ENCODE assay signal across 9 cellular contexts in the genomic region with DNA sequence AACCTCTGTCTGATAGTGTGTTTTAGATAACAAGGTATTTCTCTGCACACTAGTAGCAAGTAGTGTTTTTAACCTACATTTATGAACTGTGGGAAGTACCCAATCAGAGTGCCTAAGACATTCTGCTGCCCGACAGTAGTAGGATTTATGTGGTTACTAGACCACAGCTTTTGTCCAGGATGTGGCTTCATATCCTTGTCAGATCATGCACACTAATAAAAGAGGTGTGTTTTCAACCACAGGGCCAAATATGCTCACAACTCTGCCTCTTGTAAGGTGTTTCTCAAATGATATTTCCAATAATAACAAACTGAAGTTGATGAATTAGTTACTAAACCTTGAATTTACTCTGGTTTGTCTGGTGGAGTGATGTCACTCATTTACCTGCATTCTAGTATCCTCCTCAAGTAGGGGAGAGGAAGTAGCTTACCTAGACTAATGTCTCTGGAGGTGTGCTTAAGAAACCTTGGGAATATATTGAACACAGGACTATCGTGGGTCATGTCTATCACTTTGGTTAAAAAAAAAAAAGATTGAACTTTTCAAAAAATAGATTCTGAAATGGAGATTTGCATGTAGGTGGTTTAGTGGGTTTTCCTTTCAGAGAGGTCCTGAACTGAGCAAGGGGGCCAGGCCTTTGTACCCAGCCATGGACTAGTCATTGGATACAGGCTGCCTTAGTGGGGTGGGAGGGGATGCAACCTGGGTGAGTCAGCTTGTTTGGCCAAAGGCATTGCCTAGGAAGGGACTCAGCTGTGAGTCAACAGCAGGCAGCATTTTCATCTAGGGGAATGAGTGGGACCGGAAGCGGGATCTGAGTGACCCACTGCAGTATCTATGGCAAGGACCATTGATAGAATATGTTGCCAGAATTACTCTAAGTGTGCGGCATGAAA. TPM values are rescaled to one million over a fixed set of nuclear protein-coding genes. Genes with fewer than 3 reads are reported as not detected.
DNase-seq lines count a peak whose midpoint lies in the region; ATAC-seq and TF ChIP-seq lines count a peak whose summit lies in the region.
"Had no signal": no experiment of that assay in that cellular context is flagged by ENCODE, and none has a peak within 500 bp of the region (broad histone marks: within the 10 kb centered on the region; RNA-seq: fewer than 3 reads in every experiment).

No MANE protein-coding gene starts in this region.

- H3K27me3 ChIP-seq in mammary epithelial cell (ENCODE audit: insufficient read depth, low read length): no peaks in the 10 kb centered on the region
- H3K27me3 ChIP-seq: dorsolateral prefrontal cortex had no signal

- H3K79me2 ChIP-seq in mammary epithelial cell (ENCODE audit: insufficient read depth, low read length): no peaks in the 10 kb centered on the region

- H3K36me3 ChIP-seq in mammary epithelial cell (ENCODE audit: insufficient read depth, low read length): peaks cover 3% of the 10 kb centered on the region

- in situ Hi-C loops in mammary epithelial cell (cut with MboI; ENCODE audit: low sequenced_read_pairs in 2 of 2): no loop called here

- H3K27ac ChIP-seq in mammary epithelial cell (ENCODE audit: insufficient read depth, low read depth, low read length): peak overlapping the region; percentile 20

- BruUV-seq in mammary epithelial cell (replicated peaks; lab: Mats Ljungman, UMichigan): no TSS peak

- H4K20me1 ChIP-seq in mammary epithelial cell (ENCODE audit: insufficient read depth, low read length): peaks cover 2% of the 10 kb centered on the region

- no peaks in the 10 kb centered on the region for H3K9me3 ChIP-seq in mammary epithelial cell (replicated peaks; ENCODE audit: insufficient read depth, low read length)

- H3K4me2 ChIP-seq in mammary epithelial cell (ENCODE audit: insufficient read depth, low read depth, low read length): peak overlapping the region; percentile 62

- H3K4me1 ChIP-seq in mammary epithelial cell (ENCODE audit: insufficient read depth, low read length): peaks cover 16% of the 10 kb centered on the region

- H2AFZ ChIP-seq in mammary epithelial cell (ENCODE audit: low read depth, low read length): no peak overlapping the region

- intact Hi-C loops in mammary epithelial cell (cut with micrococcal nuclease): no loop called here

- dilution Hi-C loops in mammary epithelial cell (cut with HindIII; ENCODE audit: low sequenced_read_pairs): no loop called here

- ATAC-seq in HG03135 (IDR thresholded peaks at IDR 0.05; ENCODE audit: unreplicated experiment): peak; percentile 74

- 44% methylated on average over 5 of the region's 5 CpGs for WGBS in mammary epithelial cell (ENCODE audit: low coverage, missing lambda C conversion rate)

- no peak overlapping the region for H3K4me3 ChIP-seq in mammary epithelial cell (replicated peaks in 1 of 3; ENCODE audit: insufficient read depth in 1 of 3, low read depth in 2 of 3, low read length in 3 of 3)
- H3K4me3 ChIP-seq: dorsolateral prefrontal cortex had no signal

- no peak for TF ChIP-seq CTCF in mammary epithelial cell (conservative IDR thresholded peaks at IDR 0.05 in 1 of 2, IDR thresholded peaks at IDR 0.05 in 1 of 2; ENCODE audit: extremely low read depth in 1 of 2, insufficient read depth in 1 of 2, low read depth in 1 of 2, low read length in 2 of 2)

- no peak overlapping the region for H3K9ac ChIP-seq in mammary epithelial cell (ENCODE audit: insufficient read depth, low read length)

- DNase-seq in activated gamma-delta T cell treated with Interleukin-2 at 50 U/mL for 16 hours (peak; percentile 49), activated gamma-delta T cell (lab: John Stamatoyannopoulos, UW) (no peak), T follicular helper cell (ENCODE audit: low read depth) (peak; percentile 31), mammary epithelial cell (peak; percentile 88), amygdala (lab: John Stamatoyannopoulos, UW) (no peak), NCI-H1105 (lab: John Stamatoyannopoulos, UW) (no peak)
- peak; percentile 33 to 43 for DNase-seq in stimulated activated CD4-positive, alpha-beta T cell treated with anti-CD3 and anti-CD28 coated beads, Interleukin-2, amount 100 ng/mL, for 24 hours

- CTCF ChIA-PET in mammary epithelial cell (lab: Charles Lee; ENCODE audit: low non-redundant PET): no interaction called here

RNA-seq across cellular contexts. Expression of gene FBXW8, which starts 14.1 kb away (rescaled TPM):
- 10 to 100 TPM; 10.7 to 12.8 TPM for total RNA-seq in mammary epithelial cell
- 6.0 TPM for polyA plus RNA-seq in mammary epithelial cell
- 18.5 TPM for polyA minus RNA-seq in mammary epithelial cell

RNA-seq across cellular contexts. Expression of gene HRK, which starts 43.6 kb away (rescaled TPM):
- under 1 TPM; 0.12 to 0.17 TPM for total RNA-seq in mammary epithelial cell
- not detected for polyA plus RNA-seq in mammary epithelial cell
- polyA minus RNA-seq in mammary epithelial cell: not detected

Comparison
In these comparisons a context has a peak if more than half of its experiments do, and no peak if none do; other contexts are left out.
1. DNase-seq: peak in activated gamma-delta T cell treated with Interleukin-2 at 50 U/mL for 16 hours (single experiment), T follicular helper cell (single experiment), mammary epithelial cell (single experiment) and stimulated activated CD4-positive, alpha-beta T cell treated with anti-CD3 and anti-CD28 coated beads, Interleukin-2, amount 100 ng/mL, for 24 hours (2 of 2); none in activated gamma-delta T cell (single experiment), amygdala (0 of 56) and NCI-H1105 (single experiment).